Comparison of ENCODE assay signal across 20 cellular contexts in the genomic region with DNA sequence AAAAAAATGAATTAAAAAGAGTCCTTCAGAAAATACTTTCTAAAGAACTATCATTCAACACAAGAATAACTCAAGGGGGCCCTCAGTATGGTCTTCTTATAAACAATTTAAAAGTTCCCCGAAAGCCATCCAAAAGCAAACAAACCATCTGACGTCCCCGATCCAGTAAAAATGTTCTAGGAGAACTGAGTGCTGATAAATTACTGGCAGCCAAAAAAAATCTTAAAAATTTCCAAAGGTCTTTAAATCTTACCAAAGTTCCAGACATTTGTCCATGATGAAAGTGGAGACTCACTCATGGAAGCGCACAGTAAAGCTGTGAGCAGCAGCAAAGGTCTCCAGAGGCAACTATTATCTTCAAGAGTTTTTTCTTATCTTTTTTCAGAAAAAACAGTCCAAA.
DNase-seq lines count a peak whose midpoint lies in the region; ATAC-seq and TF ChIP-seq lines count a peak whose summit lies in the region.
"Had no signal": no experiment of that assay in that cellular context is flagged by ENCODE, and none has a peak within 500 bp of the region (broad histone marks: within the 10 kb centered on the region; RNA-seq: fewer than 3 reads in every experiment).

No MANE protein-coding gene starts in this region.

- no peak for TF ChIP-seq RAD21 in HCT116 (IDR thresholded peaks at IDR 0.05; ENCODE audit: low read depth)

- H3K36me3 ChIP-seq in HCT116 (ENCODE audit: control insufficient read depth in 1 of 2, insufficient read depth in 2 of 2, low read length in 2 of 2) (no peaks in the 10 kb centered on the region), lower lobe of right lung (no peaks in the 10 kb centered on the region), spleen (no peaks in the 10 kb centered on the region)

- RAD21 ChIA-PET in HCT116 (lab: Charles Lee; ENCODE audit: low non-redundant PET in 1 of 2, low total read pairs in 2 of 2, uncharacterized antibody in 2 of 2, unreplicated experiment in 2 of 2) = no interaction called here

- H2AFZ ChIP-seq in HCT116 (ENCODE audit: low read depth, low read length, poor library complexity, severe bottlenecking) = peak overlapping the region; percentile 88

- H3K4me1 Mint-ChIP-seq in stimulated activated memory B cell treated with anti-CD40 and anti-IgM and Interleukin-4, amounts not matched to agents 10 μg/mL and 1 μg/mL and 100 μg/mL, for 72 hours = no peaks in the 10 kb centered on the region
- no peaks in the 10 kb centered on the region for H3K4me1 Mint-ChIP-seq in activated CD8-positive, alpha-beta T cell treated with anti-CD3 and anti-CD28 coated beads for 36 hours (ENCODE audit: low read depth)
- H3K4me1 Mint-ChIP-seq: CD8-positive, alpha-beta memory T cell; T-helper 17 cell had no signal

- H4K20me1 ChIP-seq in HCT116 (ENCODE audit: insufficient read depth) = no peaks in the 10 kb centered on the region

- H3K27me3 ChIP-seq in HCT116 (ENCODE audit: insufficient read depth, low read length) (no peaks in the 10 kb centered on the region), dorsolateral prefrontal cortex (no peaks in the 10 kb centered on the region), lower lobe of right lung (ENCODE audit: low read depth) (no peaks in the 10 kb centered on the region), spleen (replicated peaks in 1 of 7) (peaks cover 0 to 13% (median 0%) of the 10 kb centered on the region in 7 donors)
- H3K27me3 ChIP-seq: testis had no signal

- DNase-seq in HCT116 (ENCODE audit: low read depth, low spot score) = no peak
- no peak for DNase-seq in dorsolateral prefrontal cortex
- no peak for DNase-seq in lower lobe of right lung
- DNase-seq in spleen = no peak
- DNase-seq in activated CD8-positive, alpha-beta T cell treated with anti-CD3 and anti-CD28 coated beads for 36 hours = no peak
- DNase-seq: ACHN; activated naive CD4-positive, alpha-beta T cell treated with anti-CD3 and anti-CD28 coated beads for 36 hours; CD8-positive, alpha-beta memory T cell; EL; GOT3; NCI-H1694; NCI-H345; SIG-M5; T-helper 17 cell had no signal

- WGBS in spleen, 5 donors = 77 to 92% (median 87%) methylated on average over 4 of the region's 4 CpGs

- TF ChIP-seq CTCF in HCT116 (IDR thresholded peaks at IDR 0.05 in 2 of 3, conservative IDR thresholded peaks at IDR 0.05 in 1 of 3; ENCODE audit: borderline replicate concordance in 1 of 3, insufficient read depth in 1 of 3, low read depth in 2 of 3, low read length in 2 of 3) (no peak), dorsolateral prefrontal cortex (IDR thresholded peaks at IDR 0.05 in 54 of 56, conservative IDR thresholded peaks at IDR 0.05 in 2 of 56; ENCODE audit: low read depth in 1 of 56, partially characterized antibody in 56 of 56) (no peak), lower lobe of right lung (IDR thresholded peaks at IDR 0.05) (no peak), spleen (IDR thresholded peaks at IDR 0.05 in 8 of 11, conservative IDR thresholded peaks at IDR 0.05 in 3 of 11) (no peak)
- TF ChIP-seq CTCF in activated CD8-positive, alpha-beta T cell treated with anti-CD3 and anti-CD28 coated beads for 36 hours (IDR thresholded peaks at IDR 0.05) = no peak

- H3K27me3 Mint-ChIP-seq in stimulated activated memory B cell treated with anti-CD40 and anti-IgM and Interleukin-4, amounts not matched to agents 10 μg/mL and 1 μg/mL and 100 μg/mL, for 72 hours = no peaks in the 10 kb centered on the region
- H3K27me3 Mint-ChIP-seq in activated CD8-positive, alpha-beta T cell treated with anti-CD3 and anti-CD28 coated beads for 36 hours = peaks cover 10% of the 10 kb centered on the region

- TF ChIP-seq POLR2A in HCT116 (IDR thresholded peaks at IDR 0.05; ENCODE audit: borderline replicate concordance, extremely low read depth, insufficient read depth, insufficient read length) (no peak), spleen (IDR thresholded peaks at IDR 0.05) (no peak)

- no TSS peak for BruUV-seq in HCT116 (replicated peaks; lab: Mats Ljungman, UMichigan)

- H3K9me2 ChIP-seq in HCT116 (ENCODE audit: insufficient read depth) = no peaks in the 10 kb centered on the region

- no peak overlapping the region for H3K27ac Mint-ChIP-seq in stimulated activated memory B cell treated with anti-CD40 and anti-IgM and Interleukin-4, amounts not matched to agents 10 μg/mL and 1 μg/mL and 100 μg/mL, for 72 hours
- no peak overlapping the region for H3K27ac Mint-ChIP-seq in activated CD8-positive, alpha-beta T cell treated with anti-CD3 and anti-CD28 coated beads for 36 hours
- H3K27ac Mint-ChIP-seq: activated naive CD4-positive, alpha-beta T cell treated with anti-CD3 and anti-CD28 coated beads for 36 hours; CD8-positive, alpha-beta memory T cell; T-helper 17 cell had no signal

- POLR2A ChIA-PET in HCT116 (lab: Charles Lee) = no interaction called here
- POLR2A ChIA-PET in activated CD8-positive, alpha-beta T cell treated with anti-CD3 and anti-CD28 coated beads for 36 hours (lab: Charles Lee) = no interaction called here

- H3K9ac ChIP-seq in HCT116 (ENCODE audit: low read length) = no peak overlapping the region
- H3K9ac ChIP-seq: parathyroid adenoma had no signal

- no peak overlapping the region for H3K27ac ChIP-seq in HCT116 (ENCODE audit: low read depth, low read length)
- peak overlapping the region in 42 of 59 donors; percentile 24 to 87 (median 71) for H3K27ac ChIP-seq in dorsolateral prefrontal cortex
- H3K27ac ChIP-seq in lower lobe of right lung = peak overlapping the region; percentile 69
- H3K27ac ChIP-seq in spleen = peak overlapping the region in 6 of 8 donors; percentile 25 to 81 (median 69)

- CTCF ChIA-PET in HCT116 (lab: Charles Lee) = interaction anchor here (1.5 to 3.3 kb wide), 2 partner anchors 222 to 235 kb away, joined by 6 to 18 read pairs; no protein-coding TSS in a partner anchor
- CTCF ChIA-PET in activated CD8-positive, alpha-beta T cell treated with anti-CD3 and anti-CD28 coated beads for 36 hours (lab: Charles Lee) = interaction anchor here (1.1 to 6.0 kb wide), 9 partner anchors 11 to 235 kb away, joined by 3 to 40 read pairs (median 4); no protein-coding TSS in a partner anchor

- no peaks in the 10 kb centered on the region for H3K9me3 ChIP-seq in HCT116 (ENCODE audit: control insufficient read depth in 1 of 2, insufficient read depth in 1 of 2, low read depth in 1 of 2, low read length in 2 of 2)
- H3K9me3 ChIP-seq in lower lobe of right lung = no peaks in the 10 kb centered on the region
- no peaks in the 10 kb centered on the region for H3K9me3 ChIP-seq in spleen
- H3K9me3 ChIP-seq: testis had no signal

- intact Hi-C loops in HCT116 (cut with micrococcal nuclease) (loop anchor here (5.0 to 10.0 kb wide), 2 partner anchors 343 to 596 kb away; a partner anchor contains a TSS), dorsolateral prefrontal cortex (cut with DNase I) (loop anchor here (5.0 to 10.0 kb wide), 3 partner anchors 191 to 596 kb away; a partner anchor contains a TSS), lower lobe of right lung (cut with DNase I) (loop anchor here (10.0 kb wide), 1 partner anchor 203 kb away; no protein-coding TSS in a partner anchor), spleen (cut with DNase I; ENCODE audit: low total_unique reads) (loop anchor here (10.0 kb wide), 1 partner anchor 193 kb away; no protein-coding TSS in a partner anchor)
- intact Hi-C loops in activated CD8-positive, alpha-beta T cell treated with anti-CD3 and anti-CD28 coated beads for 36 hours (cut with micrococcal nuclease) = no loop called here

- no peaks in the 10 kb centered on the region for H3K79me2 ChIP-seq in HCT116 (ENCODE audit: insufficient read depth, low read length)
- H3K79me2 ChIP-seq: parathyroid adenoma had no signal

- H3K4me1 ChIP-seq in HCT116 (ENCODE audit: control insufficient read depth in 1 of 2, insufficient read depth in 2 of 2, low read length in 2 of 2) = peaks cover 0 to 4% of the 10 kb centered on the region in 2 experiments; a peak in 1 of 4 replicates
- H3K4me1 ChIP-seq in lower lobe of right lung = peaks cover 41% of the 10 kb centered on the region
- peaks cover 0 to 68% (median 28%) of the 10 kb centered on the region in 6 donors for H3K4me1 ChIP-seq in spleen

- H3K4me2 ChIP-seq in HCT116 (ENCODE audit: low read length) = no peak overlapping the region

- no peak for ATAC-seq in HCT116
- no peak for ATAC-seq in lower lobe of right lung
- no peak for ATAC-seq in HG03280 (IDR thresholded peaks at IDR 0.05; ENCODE audit: unreplicated experiment)
- no peak for ATAC-seq in stimulated activated memory B cell treated with anti-CD40 and anti-IgM and Interleukin-4, amounts not matched to agents 10 μg/mL and 1 μg/mL and 100 μg/mL, for 72 hours
- no peak for ATAC-seq in GM18873 (IDR thresholded peaks at IDR 0.05; ENCODE audit: low FRiP score, unreplicated experiment)
- ATAC-seq in activated CD8-positive, alpha-beta T cell treated with anti-CD3 and anti-CD28 coated beads for 36 hours = no peak
- ATAC-seq: activated CD4-positive, CD25-positive, alpha-beta regulatory T cell treated with anti-CD3 and anti-CD28 coated beads, Interleukin-2, amount 50 U/mL, for 24 hours; T-helper 17 cell had no signal

- H3K4me3 ChIP-seq in HCT116 (replicated peaks in 1 of 2; ENCODE audit: low read depth in 1 of 2, low read length in 2 of 2) (no peak overlapping the region), dorsolateral prefrontal cortex (peak overlapping the region in 2 of 59 donors; percentile 25 to 30), lower lobe of right lung (no peak overlapping the region), spleen (no peak overlapping the region)

- H3K36me3 Mint-ChIP-seq in stimulated activated memory B cell treated with anti-CD40 and anti-IgM and Interleukin-4, amounts not matched to agents 10 μg/mL and 1 μg/mL and 100 μg/mL, for 72 hours = no peaks in the 10 kb centered on the region
- H3K36me3 Mint-ChIP-seq in activated CD8-positive, alpha-beta T cell treated with anti-CD3 and anti-CD28 coated beads for 36 hours (ENCODE audit: low read depth) = no peaks in the 10 kb centered on the region
- H3K36me3 Mint-ChIP-seq: CD8-positive, alpha-beta memory T cell had no signal

- no peak overlapping the region for H3K4me3 Mint-ChIP-seq in stimulated activated memory B cell treated with anti-CD40 and anti-IgM and Interleukin-4, amounts not matched to agents 10 μg/mL and 1 μg/mL and 100 μg/mL, for 72 hours
- H3K4me3 Mint-ChIP-seq in activated CD8-positive, alpha-beta T cell treated with anti-CD3 and anti-CD28 coated beads for 36 hours = no peak overlapping the region
- H3K4me3 Mint-ChIP-seq: activated naive CD4-positive, alpha-beta T cell treated with anti-CD3 and anti-CD28 coated beads for 36 hours; CD8-positive, alpha-beta memory T cell; T-helper 17 cell had no signal

- H3K9me3 Mint-ChIP-seq in stimulated activated memory B cell treated with anti-CD40 and anti-IgM and Interleukin-4, amounts not matched to agents 10 μg/mL and 1 μg/mL and 100 μg/mL, for 72 hours = no peaks in the 10 kb centered on the region
- no peaks in the 10 kb centered on the region for H3K9me3 Mint-ChIP-seq in activated CD8-positive, alpha-beta T cell treated with anti-CD3 and anti-CD28 coated beads for 36 hours
- H3K9me3 Mint-ChIP-seq: activated naive CD4-positive, alpha-beta T cell treated with anti-CD3 and anti-CD28 coated beads for 36 hours; CD8-positive, alpha-beta memory T cell had no signal
